Comparison of ENCODE assay signal across 8 cellular contexts in genomic region chr6:33815854-33816253, GRCh38. TPM values are rescaled to one million over a fixed set of nuclear protein-coding genes. Genes with fewer than 3 reads are reported as not detected.
DNase-seq lines count a peak whose midpoint lies in the region; ATAC-seq and TF ChIP-seq lines count a peak whose summit lies in the region.

No MANE protein-coding gene starts in this region.

- H3K4me3 ChIP-seq in BE2C (ENCODE audit: low read depth, low read length): no peak overlapping the region
- H3K4me3 ChIP-seq in fibroblast of mammary gland (ENCODE audit: control insufficient read depth, low read depth, low read length): no peak overlapping the region
- no peak overlapping the region for H3K4me3 ChIP-seq in esophagus muscularis mucosa
- no peak overlapping the region for H3K4me3 ChIP-seq in left lung

- no peaks in the 10 kb centered on the region for H3K36me3 ChIP-seq in BE2C
- H3K36me3 ChIP-seq in esophagus muscularis mucosa: no peaks in the 10 kb centered on the region
- no peaks in the 10 kb centered on the region for H3K36me3 ChIP-seq in left lung

- TF ChIP-seq CTCF in BE2C (IDR thresholded peaks at IDR 0.05; ENCODE audit: low read depth, low read length) (no peak), GM13976 (IDR thresholded peaks at IDR 0.05; ENCODE audit: borderline replicate concordance, control extremely low read depth, extremely low read depth, insufficient read depth, missing control alignments) (no peak), fibroblast of mammary gland (conservative IDR thresholded peaks at IDR 0.05; ENCODE audit: control insufficient read depth, insufficient read depth, low read depth, low read length) (no peak), esophagus muscularis mucosa (IDR thresholded peaks at IDR 0.05) (no peak), left lung (IDR thresholded peaks at IDR 0.05) (no peak)

- WGBS in esophagus muscularis mucosa: 35% methylated on average over 1 of the region's 1 CpG

- peak; percentile 74 for DNase-seq in BE2C
- DNase-seq in GM13976 (ENCODE audit: low spot score): peak; percentile 60
- peak; percentile 87 for DNase-seq in NCI-H69 (lab: John Stamatoyannopoulos, UW)
- peak; percentile 18 for DNase-seq in fibroblast of mammary gland (ENCODE audit: low read depth)
- DNase-seq in esophagus muscularis mucosa (ENCODE audit: extremely low spot score): no peak
- no peak for DNase-seq in left lung

- intact Hi-C loops in esophagus muscularis mucosa (cut with DNase I): no loop called here
- intact Hi-C loops in left lung (cut with DNase I): no loop called here

- H3K9me3 ChIP-seq in BE2C: no peaks in the 10 kb centered on the region
- H3K9me3 ChIP-seq in esophagus muscularis mucosa: no peaks in the 10 kb centered on the region
- H3K9me3 ChIP-seq in left lung: no peaks in the 10 kb centered on the region

- ATAC-seq in HG03565 (IDR thresholded peaks at IDR 0.05; ENCODE audit: unreplicated experiment) (no peak), left lung (no peak), GM18867 (IDR thresholded peaks at IDR 0.05; ENCODE audit: unreplicated experiment) (no peak)

- H3K4me1 ChIP-seq in BE2C: peaks cover 8% of the 10 kb centered on the region
- no peaks in the 10 kb centered on the region for H3K4me1 ChIP-seq in esophagus muscularis mucosa
- H3K4me1 ChIP-seq in left lung: no peaks in the 10 kb centered on the region

- in situ Hi-C loops in GM13976 (cut with MboI; ENCODE audit: low sequenced_read_pairs, unreplicated experiment): no loop called here

- no peak for TF ChIP-seq EP300 in esophagus muscularis mucosa (IDR thresholded peaks at IDR 0.05)

- no peak overlapping the region for H3K27ac ChIP-seq in esophagus muscularis mucosa (replicated peaks in 1 of 4)
- H3K27ac ChIP-seq in left lung: no peak overlapping the region

- TF ChIP-seq POLR2A in esophagus muscularis mucosa (IDR thresholded peaks at IDR 0.05; ENCODE audit: low read depth): no peak

- H3K27me3 ChIP-seq in BE2C (no peaks in the 10 kb centered on the region), esophagus muscularis mucosa (peaks cover 0 to 69% (median 14%) of the 10 kb centered on the region in 4 donors), left lung (peaks cover 4 to 64% of the 10 kb centered on the region in 2 donors)

RNA-seq across cellular contexts. Expression of gene MLN, which starts 12.1 kb away (rescaled TPM):
- not detected for polyA plus RNA-seq in BE2C (2012; ENCODE audit: insufficient read depth, insufficient read length, low read depth)
- total RNA-seq in esophagus muscularis mucosa (not detected), left lung (not detected)

RNA-seq across cellular contexts. Expression of gene LEMD2, which starts 26.9 kb away (rescaled TPM):
- 82.1 TPM for polyA plus RNA-seq in BE2C (2012; ENCODE audit: insufficient read depth, insufficient read length, low read depth)
- total RNA-seq in esophagus muscularis mucosa: 10 to 100 TPM; 36.4 to 65.3 (median 55.4) TPM
- total RNA-seq in left lung: 10 to 100 TPM; 47.9 to 57.7 TPM

Comparison
In these comparisons a context has a peak if more than half of its experiments do, and no peak if none do; other contexts are left out.
1. DNase-seq: peak in BE2C (single experiment), GM13976 (single experiment), NCI-H69 (single experiment) and fibroblast of mammary gland (single experiment); none in esophagus muscularis mucosa (single experiment) and left lung (0 of 2).